Comparison of ENCODE assay signal across 8 cellular contexts in genomic region chr13:23888658-23889597, GRCh38. TPM values are rescaled to one million over a fixed set of nuclear protein-coding genes. Genes with fewer than 3 reads are reported as not detected.
DNase-seq lines count a peak whose midpoint lies in the region; ATAC-seq and TF ChIP-seq lines count a peak whose summit lies in the region.

TSS of gene MIPEP (minus strand) at chr13:23889400. CDS start at chr13:23889320, 80 bp downstream.

- peak; percentile 97 for ATAC-seq in GM19328 (IDR thresholded peaks at IDR 0.05; ENCODE audit: unreplicated experiment)
- peak; percentile 89 for ATAC-seq in HG03520 (IDR thresholded peaks at IDR 0.05; ENCODE audit: unreplicated experiment)

- H3K4me3 ChIP-seq in liver (ENCODE audit: low read depth in 1 of 3, low read length in 3 of 3) = peak within 1 kb of the TSS; percentile 76 to 90 (median 86)

- H3K36me3 ChIP-seq in liver (ENCODE audit: control insufficient read depth in 4 of 4, insufficient read depth in 3 of 4, low read depth in 1 of 4, low read length in 3 of 4) = peaks cover 0 to 7% (median 3%) of the 10 kb centered on the region in 4 donors

- peak within 1 kb of the TSS; percentile 45 to 56 for H3K9ac ChIP-seq in liver (ENCODE audit: low read depth in 1 of 2, low read length in 2 of 2)

- H3K9me3 ChIP-seq in liver (ENCODE audit: control insufficient read depth in 4 of 4, low read length in 3 of 4) = no peaks in the 10 kb centered on the region

- peak within 1 kb of the TSS; percentile 26 to 58 for H3K27ac ChIP-seq in liver (ENCODE audit: low read depth in 1 of 2, low read length in 2 of 2)

- WGBS in liver = under 1% methylated on average over 73 of the region's 73 CpGs

- peaks cover 0 to 15% (median 12%) of the 10 kb centered on the region in 4 donors for H3K4me1 ChIP-seq in liver (ENCODE audit: control insufficient read depth in 4 of 4, insufficient read depth in 4 of 4, low read length in 3 of 4)

- TF ChIP-seq CTCF in liver (IDR thresholded peaks at IDR 0.05; ENCODE audit: low read depth, low read length, missing input control) = peak; percentile 66

- H3K27me3 ChIP-seq in liver (ENCODE audit: control insufficient read depth in 4 of 4, insufficient read depth in 4 of 4, low read length in 3 of 4) = no peaks in the 10 kb centered on the region

- DNase-seq in CD1c-positive myeloid dendritic cell (ENCODE audit: extremely low spot score) (peak; percentile 98), NCI-H748 (lab: John Stamatoyannopoulos, UW; ENCODE audit: unreplicated experiment) (peak; percentile 100), dermis microvascular lymphatic vessel endothelial cell (ENCODE audit: low read depth in 2 of 2) (peak; percentile 87 to 96)
- peak; percentile 92 to 94 for DNase-seq in activated CD4-positive, alpha-beta T cell treated with anti-CD3 and anti-CD28 coated beads, Interleukin-2, amount 50 U/mL, for 48 hours
- peak; percentile 93 for DNase-seq in stimulated activated CD4-positive, alpha-beta T cell treated with anti-CD3 and anti-CD28 coated beads, Interleukin-4, amount 100 ng/mL, for 24 hours

- peak; percentile 43 to 53 for TF ChIP-seq RAD21 in liver (IDR thresholded peaks at IDR 0.05)

TF ChIP-seq in liver, 16 proteins besides CTCF, POLR2A, EP300 and RAD21:
- TF ChIP-seq TAF1 (conservative IDR thresholded peaks at IDR 0.05) (no peak), ATF3 (IDR thresholded peaks at IDR 0.05) (no peak), REST (IDR thresholded peaks at IDR 0.05) (peak; percentile 60), JUND (IDR thresholded peaks at IDR 0.05) (no peak), SP1 (IDR thresholded peaks at IDR 0.05) (peak; percentile 57), FOXA2 (IDR thresholded peaks at IDR 0.05) (no peak), HNF4A (conservative IDR thresholded peaks at IDR 0.05) (peak; percentile 38), RXRA (IDR thresholded peaks at IDR 0.05) (peak in 1 of 2 donors; percentile 16), HNF4G (IDR thresholded peaks at IDR 0.05) (no peak), GABPA (IDR thresholded peaks at IDR 0.05 in 1 of 2, conservative IDR thresholded peaks at IDR 0.05 in 1 of 2) (peak in 1 of 2 donors; percentile 83), FOXA1 (IDR thresholded peaks at IDR 0.05) (no peak), YY1 (IDR thresholded peaks at IDR 0.05) (peak; percentile 57), MAX (IDR thresholded peaks at IDR 0.05) (peak; percentile 76), EGR1 (IDR thresholded peaks at IDR 0.05; ENCODE audit: low read depth in 2 of 2) (peak; percentile 47 to 77), NR2F2 (IDR thresholded peaks at IDR 0.05) (no peak), ZBTB33 (IDR thresholded peaks at IDR 0.05) (no peak)

RNA-seq across cellular contexts. Expression of gene MIPEP, which starts in this region (rescaled TPM):
- total RNA-seq in dermis microvascular lymphatic vessel endothelial cell = 9.4 and 13.7 TPM in 2 replicates
- total RNA-seq in liver = 1 to 10 TPM; 7.4 to 8.8 TPM
- polyA plus RNA-seq in liver = 10 to 100 TPM; 11.5 to 11.7 TPM

Comparison
In these comparisons a context has a peak if more than half of its experiments do, and no peak if none do; other contexts are left out.
1. Peak in every context shown above with its lines: DNase-seq, ATAC-seq, H3K4me3 ChIP-seq and H3K27ac ChIP-seq.